Comparison of ENCODE assay signal across 8 cellular contexts in genomic region chr11:48013269-48013901, GRCh38. TPM values are rescaled to one million over a fixed set of nuclear protein-coding genes. Genes with fewer than 3 reads are reported as not detected.
DNase-seq lines count a peak whose midpoint lies in the region; ATAC-seq and TF ChIP-seq lines count a peak whose summit lies in the region.

No MANE protein-coding gene starts in this region.

- peak overlapping the region in 10 of 11 experiments; percentile 3 to 63 (median 38); a peak in 11 of 22 replicates for H3K9ac ChIP-seq in BLaER1 treated with 17β-estradiol and CSF1 and Interleukin-3, amounts not matched to agents 10 nM and 100 nM

- no peaks in the 10 kb centered on the region for H3K9me3 ChIP-seq in BLaER1 treated with 17β-estradiol and CSF1 and Interleukin-3, amounts not matched to agents 10 nM and 100 nM (replicated peaks in 1 of 11)
- no peaks in the 10 kb centered on the region for H3K9me3 ChIP-seq in heart left ventricle

- intact Hi-C loops in heart left ventricle (cut with DNase I) = loop anchor here in 1 of 10 donors (10.0 kb wide), 1 partner anchor 59 kb away; no protein-coding TSS in a partner anchor

- peaks cover 0 to 28% (median 0%) of the 10 kb centered on the region in 11 experiments; a peak in 9 of 22 replicates for H3K36me3 ChIP-seq in BLaER1 treated with 17β-estradiol and CSF1 and Interleukin-3, amounts not matched to agents 10 nM and 100 nM
- H3K36me3 ChIP-seq in heart left ventricle = peaks cover 0 to 5% (median 0%) of the 10 kb centered on the region in 9 donors

- no peak for TF ChIP-seq CTCF in heart left ventricle (IDR thresholded peaks at IDR 0.05)

- H3K27me3 ChIP-seq in BLaER1 treated with 17β-estradiol and CSF1 and Interleukin-3, amounts not matched to agents 10 nM and 100 nM = no peaks in the 10 kb centered on the region
- H3K27me3 ChIP-seq in heart left ventricle = no peaks in the 10 kb centered on the region

- DNase-seq in HT1080 (ENCODE audit: low read depth) = peak; percentile 90
- DNase-seq in activated CD4-positive, alpha-beta T cell treated with anti-CD3 and anti-CD28 coated beads for 4 hours = peak; percentile 33 to 55
- peak in 4 of 5 donors; percentile 37 to 58 (median 44) for DNase-seq in heart left ventricle
- DNase-seq in D341Med (ENCODE audit: low spot score) = no peak

- ATAC-seq in GM19463 (IDR thresholded peaks at IDR 0.05; ENCODE audit: unreplicated experiment) (peak; percentile 71), heart left ventricle (peak; percentile 68 to 79 (median 73)), GM18520 (IDR thresholded peaks at IDR 0.05; ENCODE audit: unreplicated experiment) (no peak)

- no peak for TF ChIP-seq POLR2A in heart left ventricle (IDR thresholded peaks at IDR 0.05)

- peaks cover 49 to 100% (median 72%) of the 10 kb centered on the region in 10 experiments for H3K4me1 ChIP-seq in BLaER1 treated with 17β-estradiol and CSF1 and Interleukin-3, amounts not matched to agents 10 nM and 100 nM
- peaks cover 0 to 96% (median 6%) of the 10 kb centered on the region in 12 donors for H3K4me1 ChIP-seq in heart left ventricle

- peak overlapping the region in 6 of 10 experiments; percentile 4 to 45 (median 27); a peak in 7 of 20 replicates for H3K4me3 ChIP-seq in BLaER1 treated with 17β-estradiol and CSF1 and Interleukin-3, amounts not matched to agents 10 nM and 100 nM
- H3K4me3 ChIP-seq in heart left ventricle = no peak overlapping the region

- WGBS in heart left ventricle, 4 donors = 68 to 82% (median 74%) methylated on average over 7 to 8 of the region's 8 CpGs

- H4K20me1 ChIP-seq in BLaER1 treated with 17β-estradiol and CSF1 and Interleukin-3, amounts not matched to agents 10 nM and 100 nM = peaks cover 9 to 100% (median 93%) of the 10 kb centered on the region in 11 experiments; a peak in 21 of 22 replicates

- peak overlapping the region; percentile 3 to 77 (median 66); a peak in 21 of 22 replicates for H3K27ac ChIP-seq in BLaER1 treated with 17β-estradiol and CSF1 and Interleukin-3, amounts not matched to agents 10 nM and 100 nM
- H3K27ac ChIP-seq in heart left ventricle = peak overlapping the region in 1 of 12 donors; percentile 84
- peak overlapping the region; percentile 28 for H3K27ac ChIP-seq in temporal lobe (ENCODE audit: low read depth, low read length)

- peak overlapping the region; percentile 79 to 99 (median 89) for H3K4me2 ChIP-seq in BLaER1 treated with 17β-estradiol and CSF1 and Interleukin-3, amounts not matched to agents 10 nM and 100 nM

RNA-seq across cellular contexts. Expression of gene PTPRJ, which starts 33.0 kb away (rescaled TPM):
- total RNA-seq in HT1080 (2014; rRNA removed; shearing (Covaris generic)) = 11.7 and 11.9 TPM in 2 replicates
- polyA plus RNA-seq in HT1080 (2015; cell fraction: cytosol; rRNA removed) = 25.4 and 28.6 TPM in 2 replicates
- 39.2 and 41.6 TPM in 2 replicates for polyA plus RNA-seq in HT1080 (2015; cell fraction: nucleus; rRNA removed)
- total RNA-seq in heart left ventricle = 10 to 100 TPM in 3 of 9 donors, 1 to 10 TPM in 6; 5.5 to 39.0 (median 6.9) TPM
- polyA plus RNA-seq in heart left ventricle = 1 to 10 TPM; 1.2 to 1.5 TPM
- total RNA-seq in temporal lobe = 13.8 TPM

Comparison
In these comparisons a context has a peak if more than half of its experiments do, and no peak if none do; other contexts are left out.
1. H3K4me3 ChIP-seq: peak in BLaER1 treated with 17β-estradiol and CSF1 and Interleukin-3, amounts not matched to agents 10 nM and 100 nM (6 of 10); none in heart left ventricle (0 of 12).